Comparison of ENCODE assay signal across 9 cellular contexts in the genomic region with DNA sequence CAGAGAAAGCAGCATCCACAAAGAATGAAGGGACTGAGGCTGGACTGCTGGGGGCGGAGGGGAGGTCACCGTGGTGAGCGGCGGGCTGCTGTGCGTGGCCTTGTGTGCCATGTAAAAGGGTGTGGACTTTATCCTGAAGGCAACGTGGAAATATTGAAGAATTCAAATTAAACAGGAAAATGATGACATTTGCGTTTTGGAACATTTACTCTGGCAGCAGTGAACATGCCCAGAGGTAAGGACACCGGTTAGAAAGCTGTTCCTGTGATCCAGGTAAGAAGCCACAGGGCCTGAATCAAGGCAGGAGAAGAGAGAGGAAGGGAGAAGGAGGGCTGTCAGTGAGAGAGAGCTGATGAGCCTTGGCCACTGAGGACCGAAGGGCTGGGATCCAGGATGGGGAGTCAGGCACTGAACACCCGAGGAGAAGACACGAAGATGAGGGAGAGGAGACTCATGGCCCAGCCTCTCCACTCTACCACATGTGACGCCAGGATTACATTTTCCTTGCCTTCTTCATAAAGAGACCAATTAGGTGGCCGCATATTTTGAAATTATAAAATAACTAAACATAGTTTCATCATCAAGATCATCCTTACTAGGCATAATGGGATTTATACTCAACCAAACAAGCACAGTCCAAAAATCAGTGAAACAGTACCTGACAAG. TPM values are rescaled to one million over a fixed set of nuclear protein-coding genes. Genes with fewer than 3 reads are reported as not detected.
A peak's percentile ranks its signal among the peaks of the same experiment; 100 is the strongest.
DNase-seq lines count a peak whose midpoint lies in the region; ATAC-seq and TF ChIP-seq lines count a peak whose summit lies in the region.
"Had no signal": no experiment of that assay in that cellular context is flagged by ENCODE, and none has a peak within 500 bp of the region (broad histone marks: within the 10 kb centered on the region; RNA-seq: fewer than 3 reads in every experiment).

No MANE protein-coding gene starts in this region.

- intact Hi-C loops in mucosa of descending colon (cut with DNase I, micrococcal nuclease), result no loop called here

- no peak overlapping the region for H3K56ac ChIP-seq in H9 (ENCODE audit: insufficient read length, low read depth, low read length)

- no peak overlapping the region for H3K4me3 ChIP-seq in mucosa of descending colon

- H3K4me1 ChIP-seq in H9 (ENCODE audit: insufficient read depth, low read length) (peaks cover under 1% of the 10 kb centered on the region; the same call in 1 of the 2 replicates), mucosa of descending colon (ENCODE audit: low read depth) (no peaks in the 10 kb centered on the region)

- no peaks in the 10 kb centered on the region for H3K23me2 ChIP-seq in H9 (ENCODE audit: insufficient read length, low read depth, low read length, poor library complexity, severe bottlenecking)

- DNase-seq in H9 (no peak), mucosa of descending colon (no peak), T1000 (lab: John Stamatoyannopoulos, UW) (no peak), NK-92 (lab: John Stamatoyannopoulos, UW; ENCODE audit: unreplicated experiment) (no peak)
- no peak for DNase-seq in stimulated activated effector memory CD8-positive, alpha-beta T cell treated with anti-CD3 and anti-CD28 coated beads, Interleukin-12 subunit alpha, Interleukin-12 subunit beta, amount 100 ng/mL, for 72 hours (ENCODE audit: low spot score in 2 of 2)
- DNase-seq: NCI-H187 had no signal

- no peak for ATAC-seq in stimulated activated effector memory CD8-positive, alpha-beta T cell treated with anti-CD3 and anti-CD28 coated beads, Interleukin-12 subunit alpha, Interleukin-12 subunit beta, amount 100 ng/mL, for 72 hours
- ATAC-seq in mucosa of descending colon (no peak), HG02759 (IDR thresholded peaks at IDR 0.05; ENCODE audit: unreplicated experiment) (no peak)

- H3T11ph ChIP-seq in H9 (ENCODE audit: low read length), result no peak overlapping the region

- no peaks in the 10 kb centered on the region for H3K27me3 ChIP-seq in H9 (ENCODE audit: insufficient read depth, low read length)
- H3K27me3 ChIP-seq in layer of hippocampus (ENCODE audit: control insufficient read depth, insufficient read depth, low read length), result no peaks in the 10 kb centered on the region

- H3K27ac ChIP-seq in H9 (ENCODE audit: insufficient read length, low read depth, low read length) (no peak overlapping the region), adipose tissue (ENCODE audit: low read depth, low read length) (peak overlapping the region; percentile 19), layer of hippocampus (ENCODE audit: low read depth, low read length) (peak overlapping the region; percentile 67)

- H3K9ac ChIP-seq in H9 (ENCODE audit: extremely low read depth, insufficient read length, low read length), result no peak overlapping the region

- peak overlapping the region; percentile 51; the same call in 1 of the 2 replicates for H3K14ac ChIP-seq in H9 (ENCODE audit: insufficient read depth, low read length)

- no CpG with 5 or more reads among the region's 13 CpGs for WGBS in H9 (ENCODE audit: extremely low coverage, insufficient read length, low lambda C conversion rate)
- WGBS in adipose tissue, 3 donors, result 80 to 88% (median 87%) methylated on average over 12 to 13 of the region's 13 CpGs

- H2BK12ac ChIP-seq in H9 (ENCODE audit: insufficient read length, low read depth, low read length), result no peak overlapping the region

- no peak overlapping the region for H3K4ac ChIP-seq in H9 (ENCODE audit: low read depth, low read length)

- H2AK5ac ChIP-seq in H9 (ENCODE audit: insufficient read length, low read length), result no peak overlapping the region

- no peaks in the 10 kb centered on the region for H4K20me1 ChIP-seq in H9 (ENCODE audit: control insufficient read depth, insufficient read depth, insufficient read length)

- H2AFZ ChIP-seq in H9 (ENCODE audit: low read length), result no peak overlapping the region

- TF ChIP-seq CTCF in H9 (conservative IDR thresholded peaks at IDR 0.05) (no peak), mucosa of descending colon (IDR thresholded peaks at IDR 0.05) (no peak)

- no peak overlapping the region for H3K23ac ChIP-seq in H9 (ENCODE audit: insufficient read length, low read depth, low read length)

- H3K4me3 Mint-ChIP-seq in H9, result peak overlapping the region in 1 of 2 experiments; percentile 7; a peak in 1 of 5 replicates
- H3K4me3 Mint-ChIP-seq in stimulated activated effector memory CD8-positive, alpha-beta T cell treated with anti-CD3 and anti-CD28 coated beads, Interleukin-12 subunit alpha, Interleukin-12 subunit beta, amount 100 ng/mL, for 72 hours, result no peak overlapping the region

- H3K18ac ChIP-seq in H9 (ENCODE audit: insufficient read length, low read depth, low read length), result peak overlapping the region; percentile 1

- no peaks in the 10 kb centered on the region for H3K9me3 ChIP-seq in H9 (ENCODE audit: control insufficient read depth, low read depth, low read length)
- no peaks in the 10 kb centered on the region for H3K9me3 ChIP-seq in mucosa of descending colon

- peaks cover 6 to 27% (median 6%) of the 10 kb centered on the region in 3 experiments; a peak in 4 of 7 replicates for H3K36me3 Mint-ChIP-seq in H9 (ENCODE audit: insufficient read depth in 1 of 3, low read depth in 3 of 3)
- peaks cover 15% of the 10 kb centered on the region for H3K36me3 Mint-ChIP-seq in stimulated activated effector memory CD8-positive, alpha-beta T cell treated with anti-CD3 and anti-CD28 coated beads, Interleukin-12 subunit alpha, Interleukin-12 subunit beta, amount 100 ng/mL, for 72 hours

- H4K91ac ChIP-seq in H9 (ENCODE audit: insufficient read length, low read depth, low read length), result no peak overlapping the region

- H3K27ac Mint-ChIP-seq in H9, result peak overlapping the region; percentile 92 to 95 (median 92); a peak in 5 of 7 replicates
- peak overlapping the region; percentile 73 for H3K27ac Mint-ChIP-seq in stimulated activated effector memory CD8-positive, alpha-beta T cell treated with anti-CD3 and anti-CD28 coated beads, Interleukin-12 subunit alpha, Interleukin-12 subunit beta, amount 100 ng/mL, for 72 hours

- no peak overlapping the region for H3K4me2 ChIP-seq in H9 (ENCODE audit: insufficient read depth, insufficient read length, low read length)

- H3K4me1 Mint-ChIP-seq in H9, result peaks cover 35 to 49% of the 10 kb centered on the region in 2 experiments
- H3K4me1 Mint-ChIP-seq in stimulated activated effector memory CD8-positive, alpha-beta T cell treated with anti-CD3 and anti-CD28 coated beads, Interleukin-12 subunit alpha, Interleukin-12 subunit beta, amount 100 ng/mL, for 72 hours, result peaks cover 22% of the 10 kb centered on the region

- H3K79me2 ChIP-seq in H9 (ENCODE audit: insufficient read depth, low read length), result peaks cover 2% of the 10 kb centered on the region; the same call in 1 of the 2 replicates

- no peaks in the 10 kb centered on the region for H3K36me3 ChIP-seq in mucosa of descending colon (ENCODE audit: low read depth)

- H2BK20ac ChIP-seq in H9 (ENCODE audit: low read depth, low read length, poor library complexity, severe bottlenecking), result no peak overlapping the region

- H4K5ac ChIP-seq in H9 (ENCODE audit: insufficient read length, low read depth, low read length), result no peak overlapping the region

- H3K9me3 Mint-ChIP-seq in H9, result no peaks in the 10 kb centered on the region
- no peaks in the 10 kb centered on the region for H3K9me3 Mint-ChIP-seq in stimulated activated effector memory CD8-positive, alpha-beta T cell treated with anti-CD3 and anti-CD28 coated beads, Interleukin-12 subunit alpha, Interleukin-12 subunit beta, amount 100 ng/mL, for 72 hours

- no peaks in the 10 kb centered on the region for H3K27me3 Mint-ChIP-seq in H9 (ENCODE audit: low read depth)

- H3K79me1 ChIP-seq in H9 (ENCODE audit: insufficient read depth, low read depth, low read length, poor library complexity, severe bottlenecking), result no peaks in the 10 kb centered on the region

- H2BK5ac ChIP-seq in H9 (ENCODE audit: insufficient read length, low read length), result no peak overlapping the region

- H2BK120ac ChIP-seq in H9 (ENCODE audit: low read depth, low read length, poor library complexity, severe bottlenecking), result no peak overlapping the region

- H2BK15ac ChIP-seq in H9 (ENCODE audit: low read depth, low read length), result no peak overlapping the region

- no peak overlapping the region for H4K8ac ChIP-seq in H9 (replicated peaks; ENCODE audit: insufficient read length, low read depth, low read length)

RNA-seq across cellular contexts. Expression of a gene that starts 58.4 kb away (rescaled TPM):
- total RNA-seq in H9 (2021) (20.5 and 21.2 TPM in 2 replicates), mucosa of descending colon (10 to 100 TPM; 20.3 to 25.0 (median 24.1) TPM)
- 10 to 100 TPM in 2 of 3 donors, 1 to 10 TPM in 1; 4.5 to 13.6 (median 12.9) TPM for polyA plus RNA-seq in adipose tissue
